In the genomic region with DNA sequence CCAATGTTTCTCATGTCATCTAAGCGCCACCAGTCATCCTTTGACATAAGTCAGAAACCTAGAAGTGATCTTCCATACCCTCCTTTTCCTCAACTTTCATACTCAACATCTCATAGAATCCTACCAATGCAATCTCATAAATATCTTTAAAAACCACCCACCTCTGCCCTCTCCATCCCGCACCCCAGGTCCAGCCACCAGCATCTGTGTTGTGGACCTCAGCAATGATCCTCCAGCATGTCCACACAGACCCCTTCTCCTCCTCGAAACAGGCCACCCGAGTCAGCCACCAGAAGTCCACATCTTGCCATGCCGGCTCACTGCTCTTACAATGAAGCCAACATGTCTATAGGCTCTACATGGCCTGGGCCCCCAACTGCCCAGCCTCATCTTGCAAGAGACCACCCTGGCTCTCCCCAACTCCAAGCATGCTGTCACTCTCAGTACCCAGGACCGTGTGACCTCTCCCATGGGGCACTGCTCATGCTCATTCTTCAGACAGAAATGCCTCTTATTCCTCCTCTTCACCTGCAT, we compare ENCODE assay signal across 30 cellular contexts.
"Had no signal": no experiment of that assay in that cellular context is flagged by ENCODE, and none has a peak within 500 bp of the region (broad histone marks: within the 10 kb centered on the region; RNA-seq: fewer than 3 reads in every experiment).

No MANE protein-coding gene starts in this region.

- H3K27ac Mint-ChIP-seq: activated CD4-positive, alpha-beta memory T cell treated with anti-CD3 and anti-CD28 coated beads for 36 hours; activated CD4-positive, alpha-beta T cell treated with anti-CD3 and anti-CD28 coated beads, Interleukin-2, amount 10 ng/mL, durations not matched to agents 7 days and 5 days; activated naive CD4-positive, alpha-beta T cell treated with anti-CD3 and anti-CD28 coated beads for 36 hours; activated T-cell treated with anti-CD3 and anti-CD28 coated beads, Interleukin-2, amount 50 U/mL, for 72 hours; brain; T-cell had no signal

- H3K36me3 Mint-ChIP-seq: activated naive CD4-positive, alpha-beta T cell treated with anti-CD3 and anti-CD28 coated beads, Interleukin-2, amount 50 U/mL, for 72 hours; brain; T-cell had no signal

- H3K27me3 Mint-ChIP-seq: activated CD4-positive, alpha-beta T cell treated with anti-CD3 and anti-CD28 coated beads, Interleukin-2, amount 10 ng/mL, durations not matched to agents 7 days and 5 days; T-cell had no signal

- ATAC-seq: activated naive CD4-positive, alpha-beta T cell treated with anti-CD3 and anti-CD28 coated beads, Interleukin-2, amount 50 U/mL, for 72 hours; activated T-cell treated with anti-CD3 and anti-CD28 coated beads, Interleukin-2, amount 50 U/mL, for 72 hours; PC-3; Right ventricle myocardium inferior; SK-N-SH treated with all-trans-retinoic acid at 6 μM for 48 hours; T-cell had no signal

- H3K4me1 ChIP-seq: adrenal gland had no signal

- DNase-seq: activated CD4-positive, alpha-beta memory T cell treated with anti-CD3 and anti-CD28 coated beads for 36 hours; activated CD4-positive, alpha-beta T cell treated with anti-CD3 and anti-CD28 coated beads, Interleukin-2, amount 10 ng/mL, durations not matched to agents 7 days and 5 days; activated gamma-delta T cell treated with Interleukin-2 at 50 U/mL for 16 hours; activated naive CD4-positive, alpha-beta T cell treated with anti-CD3 and anti-CD28 coated beads for 36 hours; activated T-cell treated with anti-CD3 and anti-CD28 coated beads, Interleukin-2, amount 50 U/mL, for 1 hour; activated T-cell treated with anti-CD3 and anti-CD28 coated beads, Interleukin-2, amount 50 U/mL, for 72 hours; adrenal gland; caudate nucleus; cerebellar nuclear complex; Kasumi-1; KG1; MG63; NCI-H1048; NCI-H1436 treated with DMSO at 0.1 percent for 48 hours; NCI-H1694 treated with DMSO at 0.1 percent for 48 hours; NCI-H2029; NCI-H510A; NCI-H526; NCI-H748 treated with DMSO at 0.1 percent for 48 hours; NK-92 treated with Interleukin-12 subunit alpha and Interleukin-12 subunit beta, amount 100 ng/mL, for 24 hours; PC-3; SIG-M5; T-cell; T-helper 2 cell; T-helper 9 cell had no signal

- H3K9me3 ChIP-seq: adrenal gland had no signal

- H3K27me3 ChIP-seq: adrenal gland, MG63 had no signal

- H3K27ac ChIP-seq: adrenal gland, RWPE1 had no signal

- H3K4me1 Mint-ChIP-seq: brain had no signal

- H3K36me3 ChIP-seq: adrenal gland, MG63 had no signal

- H3K4me3 Mint-ChIP-seq: activated CD4-positive, alpha-beta memory T cell treated with anti-CD3 and anti-CD28 coated beads for 36 hours; activated CD4-positive, alpha-beta T cell treated with anti-CD3 and anti-CD28 coated beads, Interleukin-2, amount 10 ng/mL, durations not matched to agents 7 days and 5 days; activated naive CD4-positive, alpha-beta T cell treated with anti-CD3 and anti-CD28 coated beads for 36 hours; activated T-cell treated with anti-CD3 and anti-CD28 coated beads, Interleukin-2, amount 50 U/mL, for 72 hours; brain; T-cell had no signal

- H3K4me3 ChIP-seq: adrenal gland, MG63 had no signal
